10 cellular contexts compared by ENCODE assay signal in the genomic region with DNA sequence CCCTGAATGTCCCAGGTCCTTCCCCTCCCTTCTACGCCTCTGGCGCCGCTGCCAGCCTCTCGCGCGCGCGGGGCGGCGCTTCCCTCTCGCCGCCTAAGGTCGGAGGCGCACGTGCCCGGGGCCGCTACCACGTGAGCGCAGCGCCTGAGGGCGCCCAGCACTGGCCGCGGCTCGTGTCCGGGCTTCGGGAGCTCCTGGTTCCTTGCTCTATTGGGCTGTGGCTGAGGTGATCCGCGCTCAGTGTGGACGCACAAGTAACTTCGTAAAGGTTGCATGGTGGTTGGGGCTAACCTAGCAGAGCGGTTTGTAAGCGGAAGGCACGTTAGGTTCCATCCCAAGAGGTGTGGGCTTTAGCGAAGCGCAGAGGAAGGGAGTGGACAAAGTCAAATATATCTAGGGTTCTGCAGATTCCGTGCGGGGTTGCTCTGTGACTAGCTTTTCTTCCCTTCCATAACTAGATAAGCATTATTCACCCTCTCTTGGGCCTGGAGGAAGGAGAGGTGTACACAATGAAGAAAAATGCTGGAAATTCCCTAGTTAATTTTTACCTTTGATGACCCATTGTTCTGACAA. TPM values are rescaled to one million over a fixed set of nuclear protein-coding genes. Genes with fewer than 3 reads are reported as not detected.
DNase-seq lines count a peak whose midpoint lies in the region; ATAC-seq and TF ChIP-seq lines count a peak whose summit lies in the region.
"Had no signal": no experiment of that assay in that cellular context is flagged by ENCODE, and none has a peak within 500 bp of the region (broad histone marks: within the 10 kb centered on the region; RNA-seq: fewer than 3 reads in every experiment).

No MANE protein-coding gene starts in this region.

- H3K9me3 ChIP-seq in SK-N-MC (ENCODE audit: low read depth, low read length) (no peaks in the 10 kb centered on the region), heart left ventricle (no peaks in the 10 kb centered on the region)

- H3K27ac ChIP-seq in SK-N-MC (no peak overlapping the region), heart left ventricle (peak overlapping the region in 1 of 12 donors; percentile 55)
- H3K27ac ChIP-seq: VCaP had no signal

- peaks cover 0 to 28% (median 2%) of the 10 kb centered on the region in 12 donors for H3K4me1 ChIP-seq in heart left ventricle

- TF ChIP-seq POLR2A in heart left ventricle (IDR thresholded peaks at IDR 0.05) = no peak

- no peak overlapping the region for H3K9ac ChIP-seq in SK-N-MC (ENCODE audit: insufficient read length)

- DNase-seq in Daoy (ENCODE audit: low read depth) (peak; percentile 26), SK-N-MC (ENCODE audit: low read depth, low spot score) (no peak), heart left ventricle (peak; percentile 28 to 59 (median 33)), posterior cingulate gyrus (peak in 6 of 10 donors; percentile 5 to 87 (median 50)), AG08395 (ENCODE audit: low spot score) (no peak)
- DNase-seq: stimulated activated CD8-positive, alpha-beta memory T cell treated with anti-CD3 and anti-CD28 coated beads, Interleukin-4, amount 100 ng/mL, for 48 hours had no signal

- peaks cover 0 to 41% (median 0%) of the 10 kb centered on the region in 9 donors for H3K27me3 ChIP-seq in heart left ventricle

- 4 to 7% (median 6%) methylated on average over 28 to 37 of the region's 37 CpGs for WGBS in heart left ventricle, 4 donors

- H3K36me3 ChIP-seq in SK-N-MC (ENCODE audit: insufficient read depth, low read length) (no peaks in the 10 kb centered on the region), heart left ventricle (no peaks in the 10 kb centered on the region)

- no peak for TF ChIP-seq CTCF in heart left ventricle (IDR thresholded peaks at IDR 0.05)

- peak overlapping the region; percentile 87 for H3K4me3 ChIP-seq in SK-N-MC
- peak overlapping the region in 11 of 12 donors; percentile 37 to 73 (median 62) for H3K4me3 ChIP-seq in heart left ventricle

- ATAC-seq in heart left ventricle (peak in 3 of 4 donors; percentile 59 to 67 (median 65)), HG03039 (IDR thresholded peaks at IDR 0.05; ENCODE audit: unreplicated experiment) (no peak), GM21367 (IDR thresholded peaks at IDR 0.05; ENCODE audit: unreplicated experiment) (no peak), HG02885 (IDR thresholded peaks at IDR 0.05; ENCODE audit: poor library complexity, unreplicated experiment) (no peak)

- intact Hi-C loops in heart left ventricle (cut with DNase I) (loop anchor here in 3 of 10 donors (5.0 to 10.0 kb wide), 4 partner anchors 32 to 330 kb away; no protein-coding TSS in a partner anchor), posterior cingulate gyrus (cut with DNase I) (no loop called here)

RNA-seq across cellular contexts. Expression of gene TLL1, which starts 1.8 kb away (rescaled TPM):
- not detected in 2 replicates for total RNA-seq in Daoy (2014; rRNA removed; shearing (Covaris generic))
- total RNA-seq in heart left ventricle = 1 to 10 TPM in 5 of 9 donors, under 1 TPM in 4; 0.16 to 4.5 (median 1.2) TPM
- polyA plus RNA-seq in heart left ventricle = 1 to 10 TPM in 1 of 2 donors, under 1 TPM in 1; 0.08 to 3.4 TPM

Comparison
In these comparisons a context has a peak if more than half of its experiments do, and no peak if none do; other contexts are left out.
1. DNase-seq: peak in Daoy (single experiment), heart left ventricle (5 of 5) and posterior cingulate gyrus (6 of 10); none in SK-N-MC (single experiment) and AG08395 (single experiment).
2. ATAC-seq: peak in heart left ventricle (3 of 4); none in HG03039 (single experiment), GM21367 (single experiment) and HG02885 (single experiment).